In the genomic region with DNA sequence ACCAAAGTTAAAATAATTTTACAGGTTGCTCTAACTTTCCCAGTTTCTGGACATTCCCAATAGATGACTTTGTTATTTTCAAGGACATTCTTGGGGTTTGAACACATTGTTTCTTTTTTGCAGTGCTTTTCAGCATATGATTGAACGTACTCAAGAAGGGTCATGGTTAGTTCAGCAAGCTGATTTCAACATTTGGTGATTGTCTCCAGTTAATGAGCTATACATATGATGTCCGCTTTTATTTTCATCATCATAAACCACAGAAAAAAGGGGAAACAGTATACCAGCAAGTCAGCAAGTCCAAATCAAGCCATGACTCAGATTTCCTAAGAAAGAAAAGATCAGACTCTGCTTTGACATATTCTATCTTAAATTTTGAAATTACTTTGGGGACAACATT, we compare ENCODE assay signal across 11 cellular contexts.
A peak's percentile ranks its signal among the peaks of the same experiment; 100 is the strongest.
DNase-seq lines count a peak whose midpoint lies in the region; ATAC-seq and TF ChIP-seq lines count a peak whose summit lies in the region.
"Had no signal": no experiment of that assay in that cellular context is flagged by ENCODE, and none has a peak within 500 bp of the region (broad histone marks: within the 10 kb centered on the region; RNA-seq: fewer than 3 reads in every experiment).

No MANE protein-coding gene starts in this region.

- peaks cover 5 to 22% of the 10 kb centered on the region in 2 donors for H3K36me3 Mint-ChIP-seq in activated naive CD4-positive, alpha-beta T cell treated with anti-CD3 and anti-CD28 coated beads, Interleukin-2, amount 50 U/mL, for 72 hours

- H3K4me3 ChIP-seq in fibroblast of mammary gland (ENCODE audit: control insufficient read depth, low read depth, low read length) (no peak overlapping the region), skeletal muscle cell (ENCODE audit: low read depth, low read length) (no peak overlapping the region)
- H3K4me3 ChIP-seq: suprapubic skin had no signal

- H3K27me3 ChIP-seq in foreskin keratinocyte, result no peaks in the 10 kb centered on the region
- H3K27me3 ChIP-seq: suprapubic skin had no signal

- DNase-seq in SKM-1 treated with dmso at 0.1 percent for 144 hours (lab: John Stamatoyannopoulos, UW; ENCODE audit: unreplicated experiment) (peak; percentile 91), fibroblast of mammary gland (ENCODE audit: low read depth) (peak; percentile 56), skeletal muscle cell (ENCODE audit: low read depth) (peak; percentile 66), NCI-H748 treated with DMSO at 0.1 percent for 48 hours (lab: John Stamatoyannopoulos, UW) (no peak), foreskin keratinocyte (no peak)
- DNase-seq in activated naive CD4-positive, alpha-beta T cell treated with anti-CD3 and anti-CD28 coated beads, Interleukin-2, amount 50 U/mL, for 72 hours (ENCODE audit: low spot score in 2 of 2), result no peak
- DNase-seq: foreskin melanocyte, PC-3 had no signal

- no peaks in the 10 kb centered on the region for H3K4me1 ChIP-seq in foreskin keratinocyte
- H3K4me1 ChIP-seq: suprapubic skin had no signal

- peak; percentile 45 for ATAC-seq in HG03520 (IDR thresholded peaks at IDR 0.05; ENCODE audit: unreplicated experiment)
- no peak for ATAC-seq in activated naive CD4-positive, alpha-beta T cell treated with anti-CD3 and anti-CD28 coated beads, Interleukin-2, amount 50 U/mL, for 72 hours
- no peak for ATAC-seq in foreskin keratinocyte
- ATAC-seq: activated CD4-positive, CD25-positive, alpha-beta regulatory T cell treated with anti-CD3 and anti-CD28 coated beads, Interleukin-2, amount 50 U/mL, for 24 hours; PC-3 had no signal

- no peak overlapping the region for H3K27ac ChIP-seq in foreskin keratinocyte
- H3K27ac ChIP-seq: suprapubic skin had no signal

- no peak overlapping the region for H3K27ac Mint-ChIP-seq in activated naive CD4-positive, alpha-beta T cell treated with anti-CD3 and anti-CD28 coated beads, Interleukin-2, amount 50 U/mL, for 72 hours

- no peak for TF ChIP-seq CTCF in fibroblast of mammary gland (conservative IDR thresholded peaks at IDR 0.05; ENCODE audit: control insufficient read depth, insufficient read depth, low read depth, low read length)
- TF ChIP-seq CTCF in foreskin keratinocyte (conservative IDR thresholded peaks at IDR 0.05), result no peak

- H3K9me3 Mint-ChIP-seq in activated naive CD4-positive, alpha-beta T cell treated with anti-CD3 and anti-CD28 coated beads, Interleukin-2, amount 50 U/mL, for 72 hours, result peaks cover 3 to 11% of the 10 kb centered on the region in 2 donors

Comparison
In these comparisons a context has a peak if more than half of its experiments do, and no peak if none do; other contexts are left out.
1. DNase-seq: peak in SKM-1 treated with dmso at 0.1 percent for 144 hours (single experiment), fibroblast of mammary gland (single experiment) and skeletal muscle cell (single experiment); none in activated naive CD4-positive, alpha-beta T cell treated with anti-CD3 and anti-CD28 coated beads, Interleukin-2, amount 50 U/mL, for 72 hours (0 of 2), NCI-H748 treated with DMSO at 0.1 percent for 48 hours (single experiment) and foreskin keratinocyte (0 of 2).